15 cellular contexts compared by ENCODE assay signal in the genomic region with DNA sequence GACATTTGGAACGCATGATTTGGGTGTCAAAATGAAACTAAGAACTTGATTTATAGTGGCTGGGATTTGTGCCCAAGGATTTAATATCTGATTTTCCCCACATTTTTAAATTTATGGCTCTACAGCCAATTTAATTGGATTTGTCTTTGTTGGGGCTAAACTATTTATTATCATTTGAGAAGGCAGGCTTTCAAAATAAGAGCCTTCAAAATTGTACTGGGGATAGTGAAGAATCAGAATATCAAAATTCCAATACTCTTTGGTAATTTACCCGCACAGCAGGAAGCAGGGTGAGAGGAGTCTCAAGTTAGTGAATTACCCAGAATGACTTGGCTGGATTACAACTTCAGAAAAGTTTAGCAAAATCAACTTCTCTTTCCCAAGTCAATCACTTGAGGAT.
A peak's percentile ranks its signal among the peaks of the same experiment; 100 is the strongest.
DNase-seq lines count a peak whose midpoint lies in the region; ATAC-seq and TF ChIP-seq lines count a peak whose summit lies in the region.
"Had no signal": no experiment of that assay in that cellular context is flagged by ENCODE, and none has a peak within 500 bp of the region (broad histone marks: within the 10 kb centered on the region; RNA-seq: fewer than 3 reads in every experiment).

No MANE protein-coding gene starts in this region.

- no peak overlapping the region for H3K27ac ChIP-seq in A673 (ENCODE audit: low read depth, low read length, poor library complexity, severe bottlenecking)
- H3K27ac ChIP-seq in upper lobe of right lung, result no peak overlapping the region
- H3K27ac ChIP-seq: C4-2B, HL-60 had no signal

- POLR2A ChIA-PET in A673 (lab: Charles Lee; ENCODE audit: low non-redundant PET), result no interaction called here

- intact Hi-C loops in A673 (cut with micrococcal nuclease; ENCODE audit: unreplicated experiment), result loop anchor here (10.0 kb wide), 1 partner anchor 674 kb away; no protein-coding TSS in a partner anchor
- intact Hi-C loops in Right ventricle myocardium inferior (cut with DNase I), result no loop called here
- intact Hi-C loops in upper lobe of right lung (cut with DNase I), result no loop called here

- H3K9me3 ChIP-seq in A673 (ENCODE audit: low read depth, low read length, poor library complexity, severe bottlenecking) (no peaks in the 10 kb centered on the region), upper lobe of right lung (no peaks in the 10 kb centered on the region)
- H3K9me3 ChIP-seq: BE2C, HAP-1 had no signal

- H3K4me3 ChIP-seq in A673 (ENCODE audit: low read depth, low read length, poor library complexity, severe bottlenecking) (no peak overlapping the region), choroid plexus epithelial cell (ENCODE audit: low read depth, low read length) (no peak overlapping the region), upper lobe of right lung (no peak overlapping the region)
- H3K4me3 ChIP-seq: HAP-1 had no signal

- DNase-seq in A673 (ENCODE audit: low spot score) (peak; percentile 89), NCI-H1694 (lab: John Stamatoyannopoulos, UW) (peak; percentile 93), NCI-H82 treated with DMSO at 0.1 percent for 48 hours (lab: John Stamatoyannopoulos, UW; ENCODE audit: unreplicated experiment) (peak; percentile 25), choroid plexus epithelial cell (ENCODE audit: low read depth) (peak; percentile 1), Right ventricle myocardium inferior (ENCODE audit: missing footprints) (no peak), NCI-H2081 (lab: John Stamatoyannopoulos, UW) (no peak), germinal center (ENCODE audit: low spot score) (no peak), upper lobe of right lung (no peak)
- DNase-seq: BE2C; CD4-positive, alpha-beta memory T cell; DMS79; EL had no signal

- H3K4me1 ChIP-seq in A673 (ENCODE audit: insufficient read depth, low read length, poor library complexity, severe bottlenecking) (peaks cover 19% of the 10 kb centered on the region), upper lobe of right lung (no peaks in the 10 kb centered on the region)

- no peak for ATAC-seq in Right ventricle myocardium inferior
- ATAC-seq in upper lobe of right lung, result no peak

- TF ChIP-seq CTCF in A673 (conservative IDR thresholded peaks at IDR 0.05; ENCODE audit: low read depth, low read length) (no peak), choroid plexus epithelial cell (conservative IDR thresholded peaks at IDR 0.05; ENCODE audit: low read depth, low read length) (no peak), upper lobe of right lung (IDR thresholded peaks at IDR 0.05) (no peak)

- CTCF ChIA-PET in A673 (lab: Charles Lee), result no interaction called here

- peaks cover 48% of the 10 kb centered on the region for H3K27me3 ChIP-seq in A673 (replicated peaks; ENCODE audit: insufficient read depth, low read depth, low read length, poor library complexity)
- no peaks in the 10 kb centered on the region for H3K27me3 ChIP-seq in upper lobe of right lung
- H3K27me3 ChIP-seq: BE2C had no signal

- H3K36me3 ChIP-seq in A673 (ENCODE audit: insufficient read depth, low read length, poor library complexity, severe bottlenecking), result no peaks in the 10 kb centered on the region
- H3K36me3 ChIP-seq in upper lobe of right lung, result no peaks in the 10 kb centered on the region
- H3K36me3 ChIP-seq: BE2C, HAP-1 had no signal

- no TSS peak for BruUV-seq in A673 (replicated peaks; lab: Mats Ljungman, UMichigan)

Comparison
In these comparisons a context has a peak if more than half of its experiments do, and no peak if none do; other contexts are left out.
1. DNase-seq: peak in A673 (single experiment), NCI-H1694 (single experiment), NCI-H82 treated with DMSO at 0.1 percent for 48 hours (single experiment) and choroid plexus epithelial cell (single experiment); none in Right ventricle myocardium inferior (single experiment), NCI-H2081 (0 of 2), germinal center (single experiment) and upper lobe of right lung (single experiment).